ENCODE assay signal across 12 cellular contexts in genomic region chr10:79434223-79434687, GRCh38. TPM values are rescaled to one million over a fixed set of nuclear protein-coding genes. Genes with fewer than 3 reads are reported as not detected.
DNase-seq lines count a peak whose midpoint lies in the region; ATAC-seq and TF ChIP-seq lines count a peak whose summit lies in the region.
"Had no signal": no experiment of that assay in that cellular context is flagged by ENCODE, and none has a peak within 500 bp of the region (broad histone marks: within the 10 kb centered on the region; RNA-seq: fewer than 3 reads in every experiment).

No MANE protein-coding gene starts in this region.

- H3K36me3 ChIP-seq in BE2C (no peaks in the 10 kb centered on the region), Peyer's patch (no peaks in the 10 kb centered on the region), A673 (ENCODE audit: insufficient read depth, low read length, poor library complexity, severe bottlenecking) (no peaks in the 10 kb centered on the region), Karpas-422 (ENCODE audit: insufficient read depth, low read length) (no peaks in the 10 kb centered on the region)

- H3K79me2 ChIP-seq in Karpas-422 (ENCODE audit: low read length), result no peaks in the 10 kb centered on the region

- peak; percentile 1 for DNase-seq in BE2C
- DNase-seq in Peyer's patch, result no peak
- peak in 1 of 10 donors; percentile 15 for DNase-seq in dorsolateral prefrontal cortex
- DNase-seq in sciatic nerve (ENCODE audit: low spot score), result peak; percentile 53
- DNase-seq in A673 (ENCODE audit: low spot score), result no peak
- DNase-seq in Karpas-422, result no peak
- DNase-seq: activated CD4-positive, alpha-beta T cell treated with anti-CD3 and anti-CD28 coated beads for 1 hour; Caco-2; effector CD4-positive, alpha-beta T cell; NCI-H1436 treated with DMSO at 0.1 percent for 48 hours had no signal

- no peaks in the 10 kb centered on the region for H3K9me2 ChIP-seq in Karpas-422 (replicated peaks; ENCODE audit: insufficient read depth, low read length)

- H3K4me1 ChIP-seq in BE2C, result peaks cover 3% of the 10 kb centered on the region; the same call in 1 of the 2 replicates
- peaks cover 0 to 65% (median 0%) of the 10 kb centered on the region in 4 donors for H3K4me1 ChIP-seq in Peyer's patch
- peaks cover 7% of the 10 kb centered on the region for H3K4me1 ChIP-seq in A673 (ENCODE audit: insufficient read depth, low read length, poor library complexity, severe bottlenecking)
- no peaks in the 10 kb centered on the region for H3K4me1 ChIP-seq in Karpas-422 (ENCODE audit: low read length)

- no peaks in the 10 kb centered on the region for H3K27me3 ChIP-seq in BE2C
- H3K27me3 ChIP-seq in Peyer's patch, result no peaks in the 10 kb centered on the region
- peaks cover 0 to 5% (median 0%) of the 10 kb centered on the region in 45 donors for H3K27me3 ChIP-seq in dorsolateral prefrontal cortex
- no peaks in the 10 kb centered on the region for H3K27me3 ChIP-seq in A673 (replicated peaks; ENCODE audit: insufficient read depth, low read depth, low read length, poor library complexity)
- no peaks in the 10 kb centered on the region for H3K27me3 ChIP-seq in Karpas-422 (ENCODE audit: low read length)

- no peak overlapping the region for H2AFZ ChIP-seq in Karpas-422 (ENCODE audit: low read length)

- no peak for ATAC-seq in sciatic nerve
- no peak for ATAC-seq in HG03469 (IDR thresholded peaks at IDR 0.05; ENCODE audit: unreplicated experiment)
- ATAC-seq in GM18870 (IDR thresholded peaks at IDR 0.05; ENCODE audit: unreplicated experiment), result no peak

- H3K27ac ChIP-seq in Peyer's patch (peak overlapping the region; percentile 15 to 88 (median 64)), dorsolateral prefrontal cortex (peak overlapping the region in 53 of 59 donors; percentile 45 to 99 (median 94)), A673 (ENCODE audit: low read depth, low read length, poor library complexity, severe bottlenecking) (no peak overlapping the region), Karpas-422 (ENCODE audit: low read length) (no peak overlapping the region)

- intact Hi-C loops in dorsolateral prefrontal cortex (cut with DNase I) (no loop called here), sciatic nerve (cut with DNase I) (no loop called here), A673 (cut with micrococcal nuclease; ENCODE audit: unreplicated experiment) (no loop called here)

- H3K9me3 ChIP-seq in BE2C (no peaks in the 10 kb centered on the region), Peyer's patch (no peaks in the 10 kb centered on the region), A673 (ENCODE audit: low read depth, low read length, poor library complexity, severe bottlenecking) (no peaks in the 10 kb centered on the region), Karpas-422 (ENCODE audit: low read length) (no peaks in the 10 kb centered on the region)
- H3K9me3 ChIP-seq: Caco-2 had no signal

- no peaks in the 10 kb centered on the region for H4K20me1 ChIP-seq in Karpas-422 (ENCODE audit: insufficient read depth, low read depth, low read length)

- BruUV-seq in A673 (replicated peaks; lab: Mats Ljungman, UMichigan), result no TSS peak

- no peak overlapping the region for H3K4me2 ChIP-seq in Karpas-422 (ENCODE audit: low read depth, low read length, poor library complexity, severe bottlenecking)

- CTCF ChIA-PET in A673 (lab: Charles Lee), result no interaction called here

- no peak overlapping the region for H3K9ac ChIP-seq in Karpas-422 (ENCODE audit: low read length)

- TF ChIP-seq POLR2A in Peyer's patch (IDR thresholded peaks at IDR 0.05), result no peak

- TF ChIP-seq CTCF in BE2C (IDR thresholded peaks at IDR 0.05; ENCODE audit: low read depth, low read length) (no peak), Peyer's patch (IDR thresholded peaks at IDR 0.05) (no peak), dorsolateral prefrontal cortex (IDR thresholded peaks at IDR 0.05 in 54 of 56, conservative IDR thresholded peaks at IDR 0.05 in 2 of 56; ENCODE audit: low read depth in 1 of 56, partially characterized antibody in 56 of 56) (no peak), A673 (conservative IDR thresholded peaks at IDR 0.05; ENCODE audit: low read depth, low read length) (no peak)

- no peak overlapping the region for H3K4me3 ChIP-seq in BE2C (ENCODE audit: low read depth, low read length)
- H3K4me3 ChIP-seq in Peyer's patch, result no peak overlapping the region
- no peak overlapping the region for H3K4me3 ChIP-seq in dorsolateral prefrontal cortex
- no peak overlapping the region for H3K4me3 ChIP-seq in A673 (ENCODE audit: low read depth, low read length, poor library complexity, severe bottlenecking)
- H3K4me3 ChIP-seq in Karpas-422 (ENCODE audit: low read length), result no peak overlapping the region

- POLR2A ChIA-PET in A673 (lab: Charles Lee; ENCODE audit: low non-redundant PET), result no interaction called here

RNA-seq across cellular contexts. Expression of gene ZCCHC24, which starts 11.2 kb away (rescaled TPM):
- polyA plus RNA-seq in BE2C (2012; ENCODE audit: insufficient read depth, insufficient read length, low read depth), result 5.6 TPM
- total RNA-seq in Peyer's patch (10 to 100 TPM in 2 of 4 donors, 1 to 10 TPM in 2; 2.8 to 39.6 (median 9.3) TPM), dorsolateral prefrontal cortex (100 to 1,000 TPM in 56 of 120 experiments, 10 to 100 TPM in 64; 46.7 to 245 (median 97.2) TPM), sciatic nerve (150 TPM), A673 (2021) (9.8 and 17.9 TPM in 2 replicates)
- 0.60 and 0.61 TPM in 2 replicates for total RNA-seq in Karpas-422 (2014; rRNA removed; shearing (Covaris generic); ENCODE audit: low replicate concordance)

Comparison
In these comparisons a context has a peak if more than half of its experiments do, and no peak if none do; other contexts are left out.
1. DNase-seq: peak in BE2C (single experiment) and sciatic nerve (single experiment); none in Peyer's patch (0 of 3), A673 (single experiment) and Karpas-422 (single experiment).
2. H3K27ac ChIP-seq: peak in Peyer's patch (4 of 4) and dorsolateral prefrontal cortex (53 of 59); none in A673 (single experiment) and Karpas-422 (single experiment).